In genomic region chr5:163619951-163620350, GRCh38 we compare ENCODE assay signal across 1 cellular context.
TF ChIP-seq lines count a peak whose summit lies in the region.

No MANE protein-coding gene starts in this region.

TF ChIP-seq in H1, 55 proteins besides CTCF, POLR2A, EP300 and RAD21 (continued from another document):
- TF ChIP-seq, protein P1, sequence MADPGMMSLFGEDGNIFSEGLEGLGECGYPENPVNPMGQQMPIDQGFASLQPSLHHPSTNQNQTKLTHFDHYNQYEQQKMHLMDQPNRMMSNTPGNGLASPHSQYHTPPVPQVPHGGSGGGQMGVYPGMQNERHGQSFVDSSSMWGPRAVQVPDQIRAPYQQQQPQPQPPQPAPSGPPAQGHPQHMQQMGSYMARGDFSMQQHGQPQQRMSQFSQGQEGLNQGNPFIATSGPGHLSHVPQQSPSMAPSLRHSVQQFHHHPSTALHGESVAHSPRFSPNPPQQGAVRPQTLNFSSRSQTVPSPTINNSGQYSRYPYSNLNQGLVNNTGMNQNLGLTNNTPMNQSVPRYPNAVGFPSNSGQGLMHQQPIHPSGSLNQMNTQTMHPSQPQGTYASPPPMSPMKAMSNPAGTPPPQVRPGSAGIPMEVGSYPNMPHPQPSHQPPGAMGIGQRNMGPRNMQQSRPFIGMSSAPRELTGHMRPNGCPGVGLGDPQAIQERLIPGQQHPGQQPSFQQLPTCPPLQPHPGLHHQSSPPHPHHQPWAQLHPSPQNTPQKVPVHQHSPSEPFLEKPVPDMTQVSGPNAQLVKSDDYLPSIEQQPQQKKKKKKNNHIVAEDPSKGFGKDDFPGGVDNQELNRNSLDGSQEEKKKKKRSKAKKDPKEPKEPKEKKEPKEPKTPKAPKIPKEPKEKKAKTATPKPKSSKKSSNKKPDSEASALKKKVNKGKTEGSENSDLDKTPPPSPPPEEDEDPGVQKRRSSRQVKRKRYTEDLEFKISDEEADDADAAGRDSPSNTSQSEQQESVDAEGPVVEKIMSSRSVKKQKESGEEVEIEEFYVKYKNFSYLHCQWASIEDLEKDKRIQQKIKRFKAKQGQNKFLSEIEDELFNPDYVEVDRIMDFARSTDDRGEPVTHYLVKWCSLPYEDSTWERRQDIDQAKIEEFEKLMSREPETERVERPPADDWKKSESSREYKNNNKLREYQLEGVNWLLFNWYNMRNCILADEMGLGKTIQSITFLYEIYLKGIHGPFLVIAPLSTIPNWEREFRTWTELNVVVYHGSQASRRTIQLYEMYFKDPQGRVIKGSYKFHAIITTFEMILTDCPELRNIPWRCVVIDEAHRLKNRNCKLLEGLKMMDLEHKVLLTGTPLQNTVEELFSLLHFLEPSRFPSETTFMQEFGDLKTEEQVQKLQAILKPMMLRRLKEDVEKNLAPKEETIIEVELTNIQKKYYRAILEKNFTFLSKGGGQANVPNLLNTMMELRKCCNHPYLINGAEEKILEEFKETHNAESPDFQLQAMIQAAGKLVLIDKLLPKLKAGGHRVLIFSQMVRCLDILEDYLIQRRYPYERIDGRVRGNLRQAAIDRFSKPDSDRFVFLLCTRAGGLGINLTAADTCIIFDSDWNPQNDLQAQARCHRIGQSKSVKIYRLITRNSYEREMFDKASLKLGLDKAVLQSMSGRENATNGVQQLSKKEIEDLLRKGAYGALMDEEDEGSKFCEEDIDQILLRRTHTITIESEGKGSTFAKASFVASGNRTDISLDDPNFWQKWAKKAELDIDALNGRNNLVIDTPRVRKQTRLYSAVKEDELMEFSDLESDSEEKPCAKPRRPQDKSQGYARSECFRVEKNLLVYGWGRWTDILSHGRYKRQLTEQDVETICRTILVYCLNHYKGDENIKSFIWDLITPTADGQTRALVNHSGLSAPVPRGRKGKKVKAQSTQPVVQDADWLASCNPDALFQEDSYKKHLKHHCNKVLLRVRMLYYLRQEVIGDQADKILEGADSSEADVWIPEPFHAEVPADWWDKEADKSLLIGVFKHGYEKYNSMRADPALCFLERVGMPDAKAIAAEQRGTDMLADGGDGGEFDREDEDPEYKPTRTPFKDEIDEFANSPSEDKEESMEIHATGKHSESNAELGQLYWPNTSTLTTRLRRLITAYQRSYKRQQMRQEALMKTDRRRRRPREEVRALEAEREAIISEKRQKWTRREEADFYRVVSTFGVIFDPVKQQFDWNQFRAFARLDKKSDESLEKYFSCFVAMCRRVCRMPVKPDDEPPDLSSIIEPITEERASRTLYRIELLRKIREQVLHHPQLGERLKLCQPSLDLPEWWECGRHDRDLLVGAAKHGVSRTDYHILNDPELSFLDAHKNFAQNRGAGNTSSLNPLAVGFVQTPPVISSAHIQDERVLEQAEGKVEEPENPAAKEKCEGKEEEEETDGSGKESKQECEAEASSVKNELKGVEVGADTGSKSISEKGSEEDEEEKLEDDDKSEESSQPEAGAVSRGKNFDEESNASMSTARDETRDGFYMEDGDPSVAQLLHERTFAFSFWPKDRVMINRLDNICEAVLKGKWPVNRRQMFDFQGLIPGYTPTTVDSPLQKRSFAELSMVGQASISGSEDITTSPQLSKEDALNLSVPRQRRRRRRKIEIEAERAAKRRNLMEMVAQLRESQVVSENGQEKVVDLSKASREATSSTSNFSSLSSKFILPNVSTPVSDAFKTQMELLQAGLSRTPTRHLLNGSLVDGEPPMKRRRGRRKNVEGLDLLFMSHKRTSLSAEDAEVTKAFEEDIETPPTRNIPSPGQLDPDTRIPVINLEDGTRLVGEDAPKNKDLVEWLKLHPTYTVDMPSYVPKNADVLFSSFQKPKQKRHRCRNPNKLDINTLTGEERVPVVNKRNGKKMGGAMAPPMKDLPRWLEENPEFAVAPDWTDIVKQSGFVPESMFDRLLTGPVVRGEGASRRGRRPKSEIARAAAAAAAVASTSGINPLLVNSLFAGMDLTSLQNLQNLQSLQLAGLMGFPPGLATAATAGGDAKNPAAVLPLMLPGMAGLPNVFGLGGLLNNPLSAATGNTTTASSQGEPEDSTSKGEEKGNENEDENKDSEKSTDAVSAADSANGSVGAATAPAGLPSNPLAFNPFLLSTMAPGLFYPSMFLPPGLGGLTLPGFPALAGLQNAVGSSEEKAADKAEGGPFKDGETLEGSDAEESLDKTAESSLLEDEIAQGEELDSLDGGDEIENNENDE (IDR thresholded peaks at IDR 0.05; ENCODE audit: insufficient replicate concordance, low read length), result no peak
- TF ChIP-seq HDAC6 (IDR thresholded peaks at IDR 0.05; ENCODE audit: low read depth, low read length) (no peak), EZH2 (IDR thresholded peaks at IDR 0.05; ENCODE audit: low read depth, low read length, severe bottlenecking) (no peak), TEAD4 (IDR thresholded peaks at IDR 0.05; ENCODE audit: low read depth, low read length) (no peak), ATF2 (IDR thresholded peaks at IDR 0.05; ENCODE audit: low read length) (no peak), USF2 (IDR thresholded peaks at IDR 0.05; ENCODE audit: low read length) (no peak), PHF8 (conservative IDR thresholded peaks at IDR 0.05; ENCODE audit: low read depth, low read length) (no peak), KDM5A (IDR thresholded peaks at IDR 0.05; ENCODE audit: low read length) (no peak), POU5F1 (IDR thresholded peaks at IDR 0.05; ENCODE audit: low read depth, low read length) (no peak), ATF3 (IDR thresholded peaks at IDR 0.05; ENCODE audit: insufficient read depth, low read depth, low read length) (no peak), POLR2AphosphoS5 (IDR thresholded peaks at IDR 0.05; ENCODE audit: low read depth, low read length) (no peak), GTF2F1 (IDR thresholded peaks at IDR 0.05; ENCODE audit: borderline replicate concordance, low read depth, low read length) (no peak), MAX (IDR thresholded peaks at IDR 0.05) (no peak), SP1 (IDR thresholded peaks at IDR 0.05; ENCODE audit: low read depth, low read length) (no peak), BCL11A (IDR thresholded peaks at IDR 0.05; ENCODE audit: low read depth in 2 of 2, low read length in 2 of 2) (no peak)
